Comparison of ENCODE assay signal across 9 cellular contexts in the genomic region with DNA sequence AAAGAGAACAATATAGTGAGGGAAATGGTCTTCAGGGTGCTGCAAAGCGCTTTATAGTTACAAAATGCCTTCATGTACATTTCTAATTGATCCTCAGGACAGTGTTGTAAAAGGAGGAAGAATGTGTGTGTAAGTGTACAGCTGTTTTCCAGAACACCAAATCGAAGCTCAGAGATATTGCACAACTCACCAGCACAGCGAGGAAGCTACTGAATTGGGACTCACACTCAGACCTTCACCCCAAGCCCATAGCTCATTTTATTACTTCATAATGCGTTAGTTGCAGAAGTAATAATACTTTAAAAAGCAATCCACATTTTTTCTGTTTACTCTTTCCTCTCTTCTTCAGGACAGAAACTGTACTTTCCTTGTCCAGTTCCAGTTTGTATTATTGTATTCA.
A peak's percentile ranks its signal among the peaks of the same experiment; 100 is the strongest.
DNase-seq lines count a peak whose midpoint lies in the region; ATAC-seq, FAIRE-seq and TF ChIP-seq lines count a peak whose summit lies in the region.
"Had no signal": no experiment of that assay in that cellular context is flagged by ENCODE, and none has a peak within 500 bp of the region (broad histone marks: within the 10 kb centered on the region; RNA-seq: fewer than 3 reads in every experiment).

No MANE protein-coding gene starts in this region.

- TF ChIP-seq POLR2A in spleen (IDR thresholded peaks at IDR 0.05): no peak

- CTCF ChIA-PET in activated B cell treated with CpG ODN at 0.5 μM for 24 hours (lab: Charles Lee): interaction anchor here (1.0 to 9.4 kb wide), 16 partner anchors 19 to 596 kb away, joined by 3 to 135 read pairs (median 10); partner anchors contain the start of gene ZFP36L1

- ATAC-seq in activated B cell treated with CpG ODN at 0.5 μM for 24 hours (ENCODE audit: low read depth): no peak

- no peaks in the 10 kb centered on the region for H3K27me3 Mint-ChIP-seq in activated B cell treated with CpG ODN at 0.5 μM for 24 hours
- no peaks in the 10 kb centered on the region for H3K27me3 Mint-ChIP-seq in activated T-helper 2 cell treated with anti-CD3 and anti-CD28 coated beads, Interferon-gamma antibody, Interleukin-2, Interleukin-4, amounts not matched to agents 10 μg/mL and 5 μg/mL and 100 μg/mL, durations not matched to agents 14 hours and 24 hours and 36 hours (ENCODE audit: low read depth)

- no peaks in the 10 kb centered on the region for H3K9me3 Mint-ChIP-seq in activated B cell treated with CpG ODN at 0.5 μM for 24 hours
- no peaks in the 10 kb centered on the region for H3K9me3 Mint-ChIP-seq in activated T-helper 2 cell treated with anti-CD3 and anti-CD28 coated beads, Interferon-gamma antibody, Interleukin-2, Interleukin-4, amounts not matched to agents 10 μg/mL and 5 μg/mL and 100 μg/mL, durations not matched to agents 14 hours and 24 hours and 36 hours

- peaks cover 36 to 39% of the 10 kb centered on the region in 2 donors for H3K4me1 ChIP-seq in kidney (ENCODE audit: control insufficient read depth in 1 of 2, insufficient read depth in 1 of 2, low read depth in 1 of 2, low read length in 2 of 2)
- peaks cover 49 to 96% (median 73%) of the 10 kb centered on the region in 6 donors for H3K4me1 ChIP-seq in spleen

- FAIRE-seq in kidney (lab: Jason Lieb, UNC): no peak

- no peaks in the 10 kb centered on the region for H3K36me3 Mint-ChIP-seq in activated B cell treated with CpG ODN at 0.5 μM for 24 hours (ENCODE audit: low read depth)
- no peaks in the 10 kb centered on the region for H3K36me3 Mint-ChIP-seq in activated T-helper 2 cell treated with anti-CD3 and anti-CD28 coated beads, Interferon-gamma antibody, Interleukin-2, Interleukin-4, amounts not matched to agents 10 μg/mL and 5 μg/mL and 100 μg/mL, durations not matched to agents 14 hours and 24 hours and 36 hours (ENCODE audit: low read depth)

- no peak overlapping the region for H3K4me3 ChIP-seq in HL-60 (replicated peaks; ENCODE audit: insufficient read depth, low read length)
- no peak overlapping the region for H3K4me3 ChIP-seq in kidney (ENCODE audit: low read length in 2 of 2)
- H3K4me3 ChIP-seq in spleen: no peak overlapping the region

- H3K36me3 ChIP-seq in kidney (ENCODE audit: control insufficient read depth in 1 of 2, insufficient read depth in 2 of 2, low read length in 2 of 2) (no peaks in the 10 kb centered on the region), spleen (no peaks in the 10 kb centered on the region)

- peak overlapping the region; percentile 90 for H3K27ac Mint-ChIP-seq in activated B cell treated with CpG ODN at 0.5 μM for 24 hours
- no peak overlapping the region for H3K27ac Mint-ChIP-seq in activated T-helper 2 cell treated with anti-CD3 and anti-CD28 coated beads, Interferon-gamma antibody, Interleukin-2, Interleukin-4, amounts not matched to agents 10 μg/mL and 5 μg/mL and 100 μg/mL, durations not matched to agents 14 hours and 24 hours and 36 hours

- POLR2A ChIA-PET in activated B cell treated with CpG ODN at 0.5 μM for 24 hours (lab: Charles Lee): interaction anchor here (1.1 to 13.6 kb wide), 15 partner anchors 9 to 596 kb away, joined by 3 to 522 read pairs (median 32); partner anchors contain the start of gene ZFP36L1

- H3K9me3 ChIP-seq in kidney (ENCODE audit: control insufficient read depth in 1 of 2, low read length in 2 of 2): no peaks in the 10 kb centered on the region
- no peaks in the 10 kb centered on the region for H3K9me3 ChIP-seq in spleen

- H3K27me3 ChIP-seq in HL-60 (ENCODE audit: insufficient read depth, poor library complexity, severe bottlenecking) (no peaks in the 10 kb centered on the region), spleen (replicated peaks in 1 of 7) (no peaks in the 10 kb centered on the region)

- H3K4me3 Mint-ChIP-seq in activated B cell treated with CpG ODN at 0.5 μM for 24 hours: no peak overlapping the region
- H3K4me3 Mint-ChIP-seq in activated T-helper 2 cell treated with anti-CD3 and anti-CD28 coated beads, Interferon-gamma antibody, Interleukin-2, Interleukin-4, amounts not matched to agents 10 μg/mL and 5 μg/mL and 100 μg/mL, durations not matched to agents 14 hours and 24 hours and 36 hours (ENCODE audit: low read depth): no peak overlapping the region

- DNase-seq in HL-60 (ENCODE audit: low read depth in 1 of 2, low spot score in 1 of 2) (peak; percentile 28 to 38), activated B cell treated with CpG ODN at 0.5 μM for 24 hours (no peak), kidney (no peak), spleen (no peak), NCI-H524 treated with DMSO at 0.1 percent for 48 hours (lab: John Stamatoyannopoulos, UW) (no peak), nucleus accumbens (lab: John Stamatoyannopoulos, UW) (no peak), iPS-NIHi7 (ENCODE audit: extremely low spot score) (no peak)
- no peak for DNase-seq in activated T-helper 2 cell treated with anti-CD3 and anti-CD28 coated beads, Interferon-gamma antibody, Interleukin-2, Interleukin-4, amounts not matched to agents 10 μg/mL and 5 μg/mL and 100 μg/mL, durations not matched to agents 14 hours and 24 hours and 36 hours (ENCODE audit: low spot score)
- DNase-seq: T1000 had no signal

- TF ChIP-seq CTCF in HL-60 (IDR thresholded peaks at IDR 0.05; ENCODE audit: insufficient read depth, low read length) (no peak), activated B cell treated with CpG ODN at 0.5 μM for 24 hours (IDR thresholded peaks at IDR 0.05) (no peak), kidney (IDR thresholded peaks at IDR 0.05; ENCODE audit: borderline replicate concordance, extremely low read depth, insufficient read depth) (no peak), spleen (IDR thresholded peaks at IDR 0.05 in 8 of 11, conservative IDR thresholded peaks at IDR 0.05 in 3 of 11) (no peak)

- H3K9ac ChIP-seq in kidney (ENCODE audit: low read length in 2 of 2): peak overlapping the region; percentile 1 to 4

- intact Hi-C loops in activated B cell treated with CpG ODN at 0.5 μM for 24 hours (cut with micrococcal nuclease) (loop anchor here (1.0 to 5.0 kb wide), 15 partner anchors 27 to 859 kb away; partner anchors contain the start of gene ZFP36L1), kidney (cut with DNase I) (loop anchor here (10.0 kb wide), 1 partner anchor 567 kb away; no protein-coding TSS in a partner anchor), spleen (cut with DNase I; ENCODE audit: low total_unique reads) (no loop called here)
- intact Hi-C loops in activated T-helper 2 cell treated with anti-CD3 and anti-CD28 coated beads, Interferon-gamma antibody, Interleukin-2, Interleukin-4, amounts not matched to agents 10 μg/mL and 5 μg/mL and 100 μg/mL, durations not matched to agents 14 hours and 24 hours and 36 hours (cut with micrococcal nuclease): loop anchor here (1.0 to 5.0 kb wide), 4 partner anchors 306 to 568 kb away; no protein-coding TSS in a partner anchor

- 25 to 51% (median 37%) methylated on average over 4 of the region's 4 CpGs for WGBS in spleen, 5 donors

- peaks cover 67% of the 10 kb centered on the region for H3K4me1 Mint-ChIP-seq in activated B cell treated with CpG ODN at 0.5 μM for 24 hours
- peaks cover 26% of the 10 kb centered on the region for H3K4me1 Mint-ChIP-seq in activated T-helper 2 cell treated with anti-CD3 and anti-CD28 coated beads, Interferon-gamma antibody, Interleukin-2, Interleukin-4, amounts not matched to agents 10 μg/mL and 5 μg/mL and 100 μg/mL, durations not matched to agents 14 hours and 24 hours and 36 hours (ENCODE audit: low read depth)

- no peak overlapping the region for H3K27ac ChIP-seq in HL-60 (replicated peaks)
- H3K27ac ChIP-seq in kidney (ENCODE audit: low read depth in 2 of 2, low read length in 2 of 2): peak overlapping the region; percentile 30 to 84
- H3K27ac ChIP-seq in spleen: peak overlapping the region in 7 of 8 donors; percentile 14 to 83 (median 61)

Comparison
In these comparisons a context has a peak if more than half of its experiments do, and no peak if none do; other contexts are left out.
1. DNase-seq: peak in HL-60 (2 of 2); none in activated B cell treated with CpG ODN at 0.5 μM for 24 hours (single experiment), kidney (single experiment), spleen (single experiment), NCI-H524 treated with DMSO at 0.1 percent for 48 hours (single experiment), activated T-helper 2 cell treated with anti-CD3 and anti-CD28 coated beads, Interferon-gamma antibody, Interleukin-2, Interleukin-4, amounts not matched to agents 10 μg/mL and 5 μg/mL and 100 μg/mL, durations not matched to agents 14 hours and 24 hours and 36 hours (single experiment), nucleus accumbens (0 of 56) and iPS-NIHi7 (single experiment).